ENCODE assay signal across 22 cellular contexts in the genomic region with DNA sequence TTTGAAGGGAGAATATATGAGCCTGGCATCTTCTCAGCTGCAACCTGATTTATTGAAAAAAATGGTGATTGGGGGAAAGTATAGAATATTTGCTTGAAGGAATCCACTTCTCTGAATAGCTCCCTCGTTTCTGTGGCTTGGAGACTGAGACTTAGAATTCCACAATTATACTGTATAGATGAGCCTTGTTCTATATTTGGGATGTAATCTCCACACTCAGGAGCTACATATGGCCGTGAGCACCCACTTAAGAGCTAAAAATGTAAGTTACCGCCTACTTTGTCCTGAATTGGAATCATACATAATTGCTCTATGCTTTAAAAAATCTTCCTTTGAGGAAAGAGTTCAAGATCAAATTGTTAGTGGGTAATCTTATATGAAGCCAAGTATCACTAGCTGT.
DNase-seq lines count a peak whose midpoint lies in the region; ATAC-seq and TF ChIP-seq lines count a peak whose summit lies in the region.
"Had no signal": no experiment of that assay in that cellular context is flagged by ENCODE, and none has a peak within 500 bp of the region (broad histone marks: within the 10 kb centered on the region; RNA-seq: fewer than 3 reads in every experiment).

No MANE protein-coding gene starts in this region.

- no peaks in the 10 kb centered on the region for H3K27me3 Mint-ChIP-seq in nephron (ENCODE audit: low read depth)
- H3K27me3 Mint-ChIP-seq: activated CD4-positive, alpha-beta T cell treated with anti-CD3 and anti-CD28 coated beads, Interleukin-2, amount 10 ng/mL, durations not matched to agents 7 days and 5 days; activated CD8-positive, alpha-beta memory T cell treated with anti-CD3 and anti-CD28 coated beads, Interleukin-2, amount 10 ng/mL, durations not matched to agents 7 days and 5 days had no signal

- H3K4me1 Mint-ChIP-seq in nephron: peaks cover 71% of the 10 kb centered on the region
- H3K4me1 Mint-ChIP-seq: activated CD8-positive, alpha-beta memory T cell treated with anti-CD3 and anti-CD28 coated beads, Interleukin-2, amount 10 ng/mL, durations not matched to agents 7 days and 5 days had no signal

- H3K36me3 Mint-ChIP-seq in nephron (ENCODE audit: low read depth): peaks cover 36% of the 10 kb centered on the region
- H3K36me3 Mint-ChIP-seq: activated CD8-positive, alpha-beta memory T cell treated with anti-CD3 and anti-CD28 coated beads, Interleukin-2, amount 10 ng/mL, durations not matched to agents 7 days and 5 days; CD4-positive, CD25-positive, alpha-beta regulatory T cell; naive thymus-derived CD8-positive, alpha-beta T cell had no signal

- no peak for TF ChIP-seq EP300 in gastroesophageal sphincter (IDR thresholded peaks at IDR 0.05)

- H3K36me3 ChIP-seq in heart right ventricle (no peaks in the 10 kb centered on the region), KOPT-K1 (ENCODE audit: insufficient read depth, low read length) (no peaks in the 10 kb centered on the region), gastroesophageal sphincter (no peaks in the 10 kb centered on the region)
- H3K36me3 ChIP-seq: brain microvascular endothelial cell, ovary, spleen had no signal

- ATAC-seq in heart right ventricle (no peak), right cardiac atrium (no peak), gastroesophageal sphincter (no peak)
- ATAC-seq: activated CD8-positive, alpha-beta memory T cell treated with anti-CD3 and anti-CD28 coated beads, Interleukin-2, amount 10 ng/mL, durations not matched to agents 7 days and 5 days; naive thymus-derived CD8-positive, alpha-beta T cell had no signal

- H3K9me3 ChIP-seq in heart right ventricle: no peaks in the 10 kb centered on the region
- H3K9me3 ChIP-seq in right cardiac atrium (ENCODE audit: control insufficient read depth, low read length): no peaks in the 10 kb centered on the region
- H3K9me3 ChIP-seq in KOPT-K1 (ENCODE audit: insufficient read depth, low read length, poor library complexity, severe bottlenecking): no peaks in the 10 kb centered on the region
- no peaks in the 10 kb centered on the region for H3K9me3 ChIP-seq in gastroesophageal sphincter
- H3K9me3 ChIP-seq: ovary, spleen had no signal

- peak overlapping the region; percentile 88 to 95 (median 90) for H3K27ac Mint-ChIP-seq in nephron
- H3K27ac Mint-ChIP-seq: activated CD4-positive, alpha-beta T cell treated with anti-CD3 and anti-CD28 coated beads, Interleukin-2, amount 10 ng/mL, durations not matched to agents 7 days and 5 days; activated CD8-positive, alpha-beta memory T cell treated with anti-CD3 and anti-CD28 coated beads, Interleukin-2, amount 10 ng/mL, durations not matched to agents 7 days and 5 days; CD4-positive, CD25-positive, alpha-beta regulatory T cell had no signal

- H3K9me3 Mint-ChIP-seq in nephron: peaks cover 6% of the 10 kb centered on the region
- H3K9me3 Mint-ChIP-seq: activated CD4-positive, alpha-beta T cell treated with anti-CD3 and anti-CD28 coated beads, Interleukin-2, amount 10 ng/mL, durations not matched to agents 7 days and 5 days had no signal

- H3K27ac ChIP-seq in heart right ventricle: peak overlapping the region in 6 of 10 donors; percentile 6 to 81 (median 30)
- H3K27ac ChIP-seq in right cardiac atrium (ENCODE audit: low read length): no peak overlapping the region
- H3K27ac ChIP-seq in KOPT-K1 (ENCODE audit: low read depth, low read length, poor library complexity, severe bottlenecking): peak overlapping the region; percentile 89
- H3K27ac ChIP-seq in gastroesophageal sphincter: no peak overlapping the region
- H3K27ac ChIP-seq: brain microvascular endothelial cell, ovary, spleen, VCaP had no signal

- TF ChIP-seq POLR2A in gastroesophageal sphincter (IDR thresholded peaks at IDR 0.05): no peak

- TF ChIP-seq CTCF in heart right ventricle (IDR thresholded peaks at IDR 0.05) (no peak), nephron (IDR thresholded peaks at IDR 0.05; ENCODE audit: unreplicated experiment in 3 of 3) (no peak), gastroesophageal sphincter (IDR thresholded peaks at IDR 0.05) (no peak)

- peak overlapping the region in 2 of 3 experiments; percentile 13 to 62 for H3K4me3 Mint-ChIP-seq in nephron
- H3K4me3 Mint-ChIP-seq: activated CD4-positive, alpha-beta T cell treated with anti-CD3 and anti-CD28 coated beads, Interleukin-2, amount 10 ng/mL, durations not matched to agents 7 days and 5 days; activated CD8-positive, alpha-beta memory T cell treated with anti-CD3 and anti-CD28 coated beads, Interleukin-2, amount 10 ng/mL, durations not matched to agents 7 days and 5 days; CD4-positive, CD25-positive, alpha-beta regulatory T cell had no signal

- WGBS in heart right ventricle, 2 donors: 35 to 49% methylated on average over 3 of the region's 3 CpGs
- 61% methylated on average over 3 of the region's 3 CpGs for WGBS in right cardiac atrium
- 91 to 96% methylated on average over 3 of the region's 3 CpGs for WGBS in gastroesophageal sphincter (ENCODE audit: low coverage in 1 of 2), 2 donors

- intact Hi-C loops in heart right ventricle (cut with DNase I) (loop anchor here in 3 of 10 donors (5.0 to 10.0 kb wide), 3 partner anchors 250 to 297 kb away; a partner anchor contains a TSS), right cardiac atrium (cut with DNase I) (no loop called here)

- H3K4me3 ChIP-seq in heart right ventricle: peak overlapping the region in 1 of 10 donors; percentile 3
- H3K4me3 ChIP-seq in right cardiac atrium (ENCODE audit: low read length): no peak overlapping the region
- no peak overlapping the region for H3K4me3 ChIP-seq in gastroesophageal sphincter
- H3K4me3 ChIP-seq: ovary, spleen had no signal

- DNase-seq in heart right ventricle (no peak), right cardiac atrium (no peak), ureter (ENCODE audit: low spot score) (no peak), NAMALWA (ENCODE audit: low spot score) (no peak)
- DNase-seq: activated CD4-positive, alpha-beta T cell treated with anti-CD3 and anti-CD28 coated beads, Interleukin-2, amount 10 ng/mL, durations not matched to agents 7 days and 5 days; activated CD8-positive, alpha-beta memory T cell treated with anti-CD3 and anti-CD28 coated beads, Interleukin-2, amount 10 ng/mL, durations not matched to agents 7 days and 5 days; activated naive CD4-positive, alpha-beta T cell treated with Interleukin-2 at 50 U/mL for 16 hours; brain microvascular endothelial cell; IMR-90; midbrain; NCI-H446 treated with DMSO at 0.1 percent for 48 hours; NK-92 treated with Interleukin-12 subunit alpha and Interleukin-12 subunit beta, amount 100 ng/mL, for 24 hours; ovary; spleen; T-helper 9 cell; trophoblast cell had no signal

- peaks cover 15 to 63% (median 52%) of the 10 kb centered on the region in 9 donors for H3K4me1 ChIP-seq in heart right ventricle
- H3K4me1 ChIP-seq in right cardiac atrium (ENCODE audit: control insufficient read depth, insufficient read depth, low read length): peaks cover 8% of the 10 kb centered on the region
- H3K4me1 ChIP-seq in gastroesophageal sphincter: peaks cover 2 to 43% (median 9%) of the 10 kb centered on the region in 3 donors

- no peaks in the 10 kb centered on the region for H3K27me3 ChIP-seq in heart right ventricle
- H3K27me3 ChIP-seq in right cardiac atrium (ENCODE audit: control insufficient read depth, insufficient read depth): no peaks in the 10 kb centered on the region
- no peaks in the 10 kb centered on the region for H3K27me3 ChIP-seq in gastroesophageal sphincter
- H3K27me3 ChIP-seq: brain microvascular endothelial cell, ovary had no signal

Comparison
In these comparisons a context has a peak if more than half of its experiments do, and no peak if none do; other contexts are left out.
1. H3K27ac ChIP-seq: peak in heart right ventricle (6 of 10) and KOPT-K1 (single experiment); none in right cardiac atrium (single experiment) and gastroesophageal sphincter (0 of 4).